20 cellular contexts compared by ENCODE assay signal in the genomic region with DNA sequence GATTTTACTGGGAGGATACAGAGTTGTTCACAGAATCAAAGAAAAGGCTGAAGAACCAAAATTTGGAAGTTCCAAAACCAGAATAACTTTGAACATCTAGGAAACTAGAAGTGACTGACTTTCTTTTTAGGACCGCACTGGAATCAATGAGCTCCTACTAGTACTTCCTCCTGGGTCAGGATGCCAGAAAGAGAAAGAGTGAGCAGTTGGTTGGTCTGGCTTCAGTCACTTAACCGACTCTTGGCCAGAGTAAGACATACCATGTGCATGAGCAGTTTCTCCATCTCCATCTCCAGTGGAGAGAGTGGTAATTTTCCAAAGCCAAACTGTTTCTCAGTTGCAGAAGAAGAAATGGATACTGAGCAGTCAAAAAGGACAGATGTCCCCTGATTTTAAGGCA. TPM values are rescaled to one million over a fixed set of nuclear protein-coding genes. Genes with fewer than 3 reads are reported as not detected.
DNase-seq lines count a peak whose midpoint lies in the region; ATAC-seq and TF ChIP-seq lines count a peak whose summit lies in the region.
"Had no signal": no experiment of that assay in that cellular context is flagged by ENCODE, and none has a peak within 500 bp of the region (broad histone marks: within the 10 kb centered on the region; RNA-seq: fewer than 3 reads in every experiment).

No MANE protein-coding gene starts in this region.

- no peak for TF ChIP-seq POLR2A in erythroblast (IDR thresholded peaks at IDR 0.05; ENCODE audit: low read length)

- ATAC-seq in HG02981 (IDR thresholded peaks at IDR 0.05; ENCODE audit: unreplicated experiment) (no peak), HG03442 (IDR thresholded peaks at IDR 0.05; ENCODE audit: unreplicated experiment) (no peak), omental fat pad (ENCODE audit: low FRiP score) (no peak)
- ATAC-seq: activated CD4-positive, alpha-beta T cell treated with anti-CD3 and anti-CD28 coated beads for 36 hours; GM12878 had no signal

- no peak for TF ChIP-seq CTCF in AG09309 (IDR thresholded peaks at IDR 0.05; ENCODE audit: control insufficient read depth, insufficient read depth, low read depth, low read length, missing control alignments)
- TF ChIP-seq CTCF in HFF-Myc (IDR thresholded peaks at IDR 0.05; ENCODE audit: low read depth, low read length, missing control alignments) = no peak
- TF ChIP-seq CTCF in omental fat pad (IDR thresholded peaks at IDR 0.05) = no peak

- DNase-seq in AG09309 (ENCODE audit: low read depth) = peak; percentile 77
- peak; percentile 31 for DNase-seq in HFF-Myc (ENCODE audit: extremely low read depth, low read depth)
- peak; percentile 16 for DNase-seq in amniotic stem cell (lab: John Stamatoyannopoulos, UW)
- DNase-seq in islet precursor cell = peak; percentile 67
- no peak for DNase-seq in erythroblast (lab: John Stamatoyannopoulos, UW)
- no peak for DNase-seq in omental fat pad (ENCODE audit: low spot score)
- DNase-seq: activated CD4-positive, alpha-beta T cell treated with anti-CD3 and anti-CD28 coated beads for 36 hours; activated naive CD4-positive, alpha-beta T cell treated with anti-CD3 and anti-CD28 coated beads for 36 hours; C1 segment of cervical spinal cord; cerebellar nuclear complex; heart right ventricle; kidney glomerular epithelial cell; NCI-H2081 treated with DMSO at 0.1 percent for 48 hours; NCI-H82; SHP77; stimulated activated naive CD4-positive, alpha-beta T cell treated with Interleukin-2 at 50 U/mL for 16 hours; T-helper 9 cell had no signal

- H3K4me3 ChIP-seq in AG09309 (ENCODE audit: control insufficient read depth, low read depth, low read length) (no peak overlapping the region), HFF-Myc (replicated peaks; ENCODE audit: low read depth, low read length) (no peak overlapping the region)
- H3K4me3 ChIP-seq: GM12878, heart right ventricle had no signal

RNA-seq across cellular contexts. Expression of a gene that starts 27.1 kb away (rescaled TPM):
- total RNA-seq in omental fat pad = 1 to 10 TPM in 1 of 4 donors, under 1 TPM in 2, not detected in 1; 0.44 to 1.1 (median 0.48) TPM
- total RNA-seq: activated naive CD4-positive, alpha-beta T cell treated with anti-CD3 and anti-CD28 coated beads for 36 hours had no signal

Comparison
In these comparisons a context has a peak if more than half of its experiments do, and no peak if none do; other contexts are left out.
1. DNase-seq: peak in AG09309 (single experiment), HFF-Myc (single experiment), amniotic stem cell (single experiment) and islet precursor cell (single experiment); none in erythroblast (0 of 2) and omental fat pad (single experiment).